Comparison of ENCODE assay signal across 1 cellular context in genomic region chr15:99963976-99964375, GRCh38.
TF ChIP-seq lines count a peak whose summit lies in the region.

No MANE protein-coding gene starts in this region.

TF ChIP-seq in SK-N-SH treated with all-trans-retinoic acid at 6 μM for 48 hours, 23 proteins besides CTCF, POLR2A, EP300 and RAD21 (continued from another document):
- TF ChIP-seq TSHZ2 (CRISPR knock-in tag; IDR thresholded peaks at IDR 0.05) (no peak), SNAI2 (CRISPR knock-in tag; IDR thresholded peaks at IDR 0.05) (no peak), ZNF8 (CRISPR knock-in tag; IDR thresholded peaks at IDR 0.05) (no peak), TCF4 (CRISPR knock-in tag; IDR thresholded peaks at IDR 0.05; ENCODE audit: borderline replicate concordance) (no peak), ZNF565 (CRISPR knock-in tag; conservative IDR thresholded peaks at IDR 0.05; ENCODE audit: low read depth) (no peak), ISL1 (CRISPR knock-in tag; IDR thresholded peaks at IDR 0.05) (no peak), ARNTL (CRISPR knock-in tag; IDR thresholded peaks at IDR 0.05; ENCODE audit: borderline replicate concordance, low read depth) (no peak), BACH2 (CRISPR knock-in tag; IDR thresholded peaks at IDR 0.05; ENCODE audit: borderline replicate concordance) (no peak)
